ENCODE assay signal across 13 cellular contexts in the genomic region with DNA sequence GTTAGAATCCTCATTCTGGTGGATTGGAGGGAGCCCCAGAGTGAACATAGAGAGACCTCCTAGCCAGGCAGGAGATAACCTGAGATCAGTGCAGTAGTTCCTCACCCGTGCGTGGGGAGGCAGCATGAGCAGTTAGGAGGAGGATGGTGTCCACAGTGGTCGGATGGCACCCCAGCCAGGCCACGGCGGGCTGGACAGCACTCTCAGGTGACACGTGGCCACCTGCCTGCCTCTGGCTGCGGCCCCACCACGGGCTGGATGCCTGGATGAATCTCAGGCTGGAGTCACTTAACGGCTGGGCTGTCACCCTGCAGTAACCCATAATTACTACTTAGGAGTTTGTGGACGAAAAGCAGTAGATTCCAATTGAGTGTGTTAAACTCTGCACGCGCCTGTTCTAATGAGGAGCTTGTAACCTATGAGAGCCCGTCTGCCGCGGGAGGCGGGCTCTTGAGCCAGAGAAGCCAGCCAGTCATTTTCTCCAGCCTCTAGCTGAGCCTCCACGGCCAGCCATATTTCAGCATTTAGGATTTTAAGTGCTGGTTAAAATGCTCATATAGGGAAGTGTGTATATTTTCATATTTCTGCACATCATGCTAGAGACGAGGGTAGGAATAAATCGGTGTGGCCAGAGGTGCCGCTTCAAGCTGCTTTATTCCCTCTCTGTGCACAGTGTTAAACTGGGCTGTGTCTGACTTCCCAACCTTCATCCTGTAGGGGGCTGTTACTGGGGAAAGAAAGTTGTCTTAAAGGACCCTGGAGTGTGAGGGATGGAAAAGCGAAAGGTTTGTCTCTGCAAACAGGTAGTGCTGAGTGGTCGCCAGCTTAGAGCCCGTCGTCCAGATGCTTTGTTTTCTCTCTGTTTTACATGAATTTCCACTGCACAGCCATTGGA.
DNase-seq lines count a peak whose midpoint lies in the region; ATAC-seq and TF ChIP-seq lines count a peak whose summit lies in the region.
"Had no signal": no experiment of that assay in that cellular context is flagged by ENCODE, and none has a peak within 500 bp of the region (broad histone marks: within the 10 kb centered on the region; RNA-seq: fewer than 3 reads in every experiment).

No MANE protein-coding gene starts in this region.

- ATAC-seq in Right ventricle myocardium superior (ENCODE audit: poor library complexity) (no peak), aorta (ENCODE audit: low FRiP score) (no peak), GM21529 (IDR thresholded peaks at IDR 0.05; ENCODE audit: unreplicated experiment) (no peak)
- ATAC-seq: natural killer cell treated with Interleukin-12 subunit alpha and Interleukin-12 subunit beta and Interleukin-15 and Interleukin-18, amount 100 ng/mL, for 72 hours; stimulated activated memory B cell treated with anti-CD40 and anti-IgM and Interleukin-4, amounts not matched to agents 10 μg/mL and 1 μg/mL and 100 μg/mL, for 72 hours had no signal

- peak; percentile 34 for DNase-seq in Right ventricle myocardium superior
- no peak for DNase-seq in right atrium auricular region (ENCODE audit: low spot score)
- DNase-seq in RPMI8226: peak; percentile 76
- DNase-seq in iPS-NIHi11 (ENCODE audit: low spot score): peak; percentile 64
- DNase-seq in aorta: peak; percentile 21 to 77
- DNase-seq in foreskin melanocyte: no peak
- DNase-seq in OCI-M1 (lab: John Stamatoyannopoulos, UW): no peak
- DNase-seq: activated naive CD8-positive, alpha-beta T cell treated with anti-CD3 and anti-CD28 coated beads, Interleukin-2, amount 10 ng/mL, durations not matched to agents 7 days and 5 days; effector memory CD4-positive, alpha-beta T cell; NCI-H2171 treated with DMSO at 0.1 percent for 48 hours had no signal

- H3K27ac ChIP-seq in right atrium auricular region (no peak overlapping the region), aorta (ENCODE audit: low read depth in 1 of 2, low read length in 2 of 2) (no peak overlapping the region)

- WGBS in aorta, 2 donors: 79 to 82% methylated on average over 24 of the region's 24 CpGs

- H3K4me1 ChIP-seq in right atrium auricular region: peaks cover 0 to 15% of the 10 kb centered on the region in 2 donors
- no peaks in the 10 kb centered on the region for H3K4me1 ChIP-seq in aorta (ENCODE audit: control insufficient read depth in 1 of 2, insufficient read depth in 2 of 2, low read length in 2 of 2)

- TF ChIP-seq CTCF in right atrium auricular region (IDR thresholded peaks at IDR 0.05): no peak

- H3K27me3 ChIP-seq in right atrium auricular region (no peaks in the 10 kb centered on the region), aorta (ENCODE audit: control insufficient read depth in 1 of 2, insufficient read depth in 2 of 2, low read length in 1 of 2) (no peaks in the 10 kb centered on the region)

- no peaks in the 10 kb centered on the region for H3K36me3 ChIP-seq in right atrium auricular region
- H3K36me3 ChIP-seq in aorta (ENCODE audit: control insufficient read depth in 1 of 2, insufficient read depth in 2 of 2, low read length in 1 of 2): no peaks in the 10 kb centered on the region

- no peaks in the 10 kb centered on the region for H3K9me3 ChIP-seq in right atrium auricular region
- H3K9me3 ChIP-seq in aorta (ENCODE audit: control insufficient read depth, low read length): no peaks in the 10 kb centered on the region

- intact Hi-C loops in Right ventricle myocardium superior (cut with DNase I) (no loop called here), aorta (cut with DNase I) (no loop called here)

- H3K4me3 ChIP-seq in right atrium auricular region (no peak overlapping the region), aorta (ENCODE audit: low read length in 2 of 2) (no peak overlapping the region)

Comparison
In these comparisons a context has a peak if more than half of its experiments do, and no peak if none do; other contexts are left out.
1. DNase-seq: peak in Right ventricle myocardium superior (single experiment), RPMI8226 (single experiment), iPS-NIHi11 (single experiment) and aorta (2 of 2); none in right atrium auricular region (single experiment), foreskin melanocyte (single experiment) and OCI-M1 (single experiment).